11 cellular contexts compared by ENCODE assay signal in genomic region chr20:17835240-17835940, GRCh38.
DNase-seq lines count a peak whose midpoint lies in the region; ATAC-seq and TF ChIP-seq lines count a peak whose summit lies in the region.
"Had no signal": no experiment of that assay in that cellular context is flagged by ENCODE, and none has a peak within 500 bp of the region (broad histone marks: within the 10 kb centered on the region; RNA-seq: fewer than 3 reads in every experiment).

No MANE protein-coding gene starts in this region.

- ATAC-seq in activated T-cell treated with anti-CD3 and anti-CD28 coated beads, Interleukin-2, amount 50 U/mL, for 72 hours (replicated peaks in 1 of 2): no peak
- no peak for ATAC-seq in GM18868 (IDR thresholded peaks at IDR 0.05; ENCODE audit: unreplicated experiment)

- peaks cover 39% of the 10 kb centered on the region for H3K4me1 Mint-ChIP-seq in brain
- no peaks in the 10 kb centered on the region for H3K4me1 Mint-ChIP-seq in activated T-cell treated with anti-CD3 and anti-CD28 coated beads, Interleukin-2, amount 50 U/mL, for 72 hours (ENCODE audit: low read depth)

- peak overlapping the region in 1 of 5 experiments; percentile 48 for H3K4me3 Mint-ChIP-seq in brain
- H3K4me3 Mint-ChIP-seq in activated T-cell treated with anti-CD3 and anti-CD28 coated beads, Interleukin-2, amount 50 U/mL, for 72 hours: no peak overlapping the region
- H3K4me3 Mint-ChIP-seq: dendritic cell treated with granulocyte-macrophage colony-stimulating factor and Interleukin-4, amounts not matched to agents 40 ng/mL and 50 ng/mL, for 4 days had no signal

- peaks cover 0 to 3% (median 0%) of the 10 kb centered on the region in 5 experiments for H3K9me3 Mint-ChIP-seq in brain
- H3K9me3 Mint-ChIP-seq in activated T-cell treated with anti-CD3 and anti-CD28 coated beads, Interleukin-2, amount 50 U/mL, for 72 hours: peaks cover 0 to 1% of the 10 kb centered on the region in 2 donors
- H3K9me3 Mint-ChIP-seq: dendritic cell treated with granulocyte-macrophage colony-stimulating factor and Interleukin-4, amounts not matched to agents 40 ng/mL and 50 ng/mL, for 4 days had no signal

- no peak for TF ChIP-seq CTCF in brain (conservative IDR thresholded peaks at IDR 0.05)

- DNase-seq in H4 (ENCODE audit: low spot score): peak; percentile 75
- DNase-seq in islet precursor cell: peak; percentile 82
- DNase-seq in stimulated activated CD4-positive, alpha-beta T cell treated with anti-CD3 and anti-CD28 coated beads, Interleukin-4, amount 100 ng/mL, for 1 hour: no peak
- no peak for DNase-seq in activated T-cell treated with anti-CD3 and anti-CD28 coated beads, Interleukin-2, amount 50 U/mL, for 72 hours
- DNase-seq in globus pallidus (ENCODE audit: low spot score): no peak
- DNase-seq: DND-41, MM.1S had no signal

- H3K4me3 ChIP-seq in skin epidermis: no peak overlapping the region

- H3K27ac ChIP-seq in skin epidermis: peak overlapping the region in 20 of 21 experiments; percentile 37 to 91 (median 78)

- H3K27me3 Mint-ChIP-seq in brain: peaks cover 4% of the 10 kb centered on the region
- no peaks in the 10 kb centered on the region for H3K27me3 Mint-ChIP-seq in activated T-cell treated with anti-CD3 and anti-CD28 coated beads, Interleukin-2, amount 50 U/mL, for 72 hours (ENCODE audit: low read depth)
- H3K27me3 Mint-ChIP-seq: dendritic cell treated with granulocyte-macrophage colony-stimulating factor and Interleukin-4, amounts not matched to agents 40 ng/mL and 50 ng/mL, for 4 days had no signal

- peak overlapping the region in 3 of 5 experiments; percentile 34 to 94 (median 91) for H3K27ac Mint-ChIP-seq in brain
- H3K27ac Mint-ChIP-seq in activated T-cell treated with anti-CD3 and anti-CD28 coated beads, Interleukin-2, amount 50 U/mL, for 72 hours: no peak overlapping the region
- H3K27ac Mint-ChIP-seq: dendritic cell treated with granulocyte-macrophage colony-stimulating factor and Interleukin-4, amounts not matched to agents 40 ng/mL and 50 ng/mL, for 4 days had no signal

- H3K36me3 Mint-ChIP-seq in brain: no peaks in the 10 kb centered on the region
- H3K36me3 Mint-ChIP-seq in activated T-cell treated with anti-CD3 and anti-CD28 coated beads, Interleukin-2, amount 50 U/mL, for 72 hours (ENCODE audit: insufficient read depth in 2 of 2): no peaks in the 10 kb centered on the region

Comparison
In these comparisons a context has a peak if more than half of its experiments do, and no peak if none do; other contexts are left out.
1. DNase-seq: peak in H4 (single experiment) and islet precursor cell (single experiment); none in stimulated activated CD4-positive, alpha-beta T cell treated with anti-CD3 and anti-CD28 coated beads, Interleukin-4, amount 100 ng/mL, for 1 hour (single experiment), activated T-cell treated with anti-CD3 and anti-CD28 coated beads, Interleukin-2, amount 50 U/mL, for 72 hours (0 of 2) and globus pallidus (single experiment).